In the genomic region with DNA sequence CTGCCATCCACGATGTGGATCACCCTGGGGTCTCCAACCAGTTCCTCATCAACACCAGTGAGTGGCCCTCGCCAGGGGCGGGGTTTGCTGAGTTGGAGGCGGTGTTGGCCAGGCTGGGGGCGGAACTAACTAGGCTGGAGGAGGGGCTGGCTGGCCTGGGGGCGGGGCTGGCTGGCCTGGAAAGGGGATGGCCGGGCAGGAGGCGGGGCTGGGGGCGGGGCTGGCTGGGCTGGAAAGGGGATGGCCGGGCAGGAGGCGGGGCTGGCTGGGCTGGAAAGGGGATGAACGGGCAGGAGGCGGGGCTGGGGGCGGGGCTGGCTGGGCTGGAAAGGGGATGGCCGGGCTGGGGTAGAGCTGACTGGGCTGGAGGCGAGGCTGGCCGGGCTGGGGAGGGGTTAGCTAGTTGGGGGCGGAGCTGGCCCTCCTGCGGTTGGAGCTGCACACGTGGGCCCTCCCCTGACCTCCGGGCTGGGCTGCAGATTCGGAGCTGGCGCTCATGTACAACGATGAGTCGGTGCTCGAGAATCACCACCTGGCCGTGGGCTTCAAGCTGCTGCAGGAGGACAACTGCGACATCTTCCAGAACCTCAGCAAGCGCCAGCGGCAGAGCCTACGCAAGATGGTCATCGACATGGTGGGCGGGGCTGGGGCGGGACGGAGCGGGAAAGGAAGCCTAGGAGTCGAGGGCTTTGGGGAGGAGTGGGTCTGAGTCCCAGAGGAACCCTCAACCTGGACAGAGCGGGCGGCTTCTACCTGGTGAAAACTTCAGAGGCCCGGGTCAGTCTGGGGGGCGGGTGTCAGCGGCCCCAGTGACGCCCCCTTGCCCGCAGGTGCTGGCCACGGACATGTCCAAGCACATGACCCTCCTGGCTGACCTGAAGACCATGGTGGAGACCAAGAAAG, we compare ENCODE assay signal across 8 cellular contexts. TPM values are rescaled to one million over a fixed set of nuclear protein-coding genes. Genes with fewer than 3 reads are reported as not detected.
A peak's percentile ranks its signal among the peaks of the same experiment; 100 is the strongest.
DNase-seq lines count a peak whose midpoint lies in the region; ATAC-seq and TF ChIP-seq lines count a peak whose summit lies in the region.

No MANE protein-coding gene starts in this region.

- no peak for ATAC-seq in GM18858 (IDR thresholded peaks at IDR 0.05; ENCODE audit: unreplicated experiment)

- DNase-seq in GDM1 (lab: John Stamatoyannopoulos, UW) (peak; percentile 89), HFF-Myc (ENCODE audit: extremely low read depth, low read depth) (peak; percentile 75), NCI-H187 (lab: John Stamatoyannopoulos, UW) (peak; percentile 60 to 72), cerebellum (ENCODE audit: low spot score) (peak; percentile 91), kidney epithelial cell (ENCODE audit: low read depth) (peak; percentile 51)
- DNase-seq in activated CD4-positive, alpha-beta T cell treated with anti-CD3 and anti-CD28 coated beads for 4 hours, result peak; percentile 81 to 82
- DNase-seq in stimulated activated CD4-positive, alpha-beta T cell treated with anti-CD3 and anti-CD28 coated beads, Interleukin-15, amount 100 ng/mL, for 24 hours, result peak; percentile 91

- no peaks in the 10 kb centered on the region for H3K36me3 ChIP-seq in kidney epithelial cell (ENCODE audit: control insufficient read depth, insufficient read depth, low read length)

- H3K27me3 ChIP-seq in kidney epithelial cell (ENCODE audit: control insufficient read depth, insufficient read depth, low read length), result no peaks in the 10 kb centered on the region

- H3K4me3 ChIP-seq in HFF-Myc (replicated peaks; ENCODE audit: low read depth, low read length), result peak overlapping the region; percentile 7; the same call in 1 of the 2 replicates
- peak overlapping the region; percentile 42 for H3K4me3 ChIP-seq in kidney epithelial cell (ENCODE audit: low read depth, low read length)

- TF ChIP-seq CTCF in HFF-Myc (IDR thresholded peaks at IDR 0.05; ENCODE audit: low read depth, low read length, missing control alignments) (no peak), kidney epithelial cell (IDR thresholded peaks at IDR 0.05; ENCODE audit: insufficient read depth, low read length, poor library complexity, severe bottlenecking) (no peak)

RNA-seq across cellular contexts. Expression of gene PDE4A, which starts 41.0 kb away (rescaled TPM):
- total RNA-seq in cerebellum, result 3.3 TPM
- total RNA-seq in kidney epithelial cell, result 1.7 and 1.8 TPM in 2 replicates

RNA-seq across cellular contexts. Expression of gene KEAP1, which starts 41.9 kb away (rescaled TPM):
- total RNA-seq in cerebellum (26.9 TPM), kidney epithelial cell (49.2 and 64.1 TPM in 2 replicates)

RNA-seq across cellular contexts. Expression of gene S1PR5, which starts 55.9 kb away (rescaled TPM):
- 0.18 TPM for total RNA-seq in cerebellum
- 0.08 and 0.62 TPM in 2 replicates for total RNA-seq in kidney epithelial cell

RNA-seq across cellular contexts. Expression of gene CDC37, which starts 58.0 kb away (rescaled TPM):
- total RNA-seq in cerebellum, result 41.6 TPM
- total RNA-seq in kidney epithelial cell, result 309 and 327 TPM in 2 replicates
